18 cellular contexts compared by ENCODE assay signal in genomic region chr4:35166437-35166836, GRCh38.
"Had no signal": no experiment of that assay in that cellular context is flagged by ENCODE, and none has a peak within 500 bp of the region (broad histone marks: within the 10 kb centered on the region; RNA-seq: fewer than 3 reads in every experiment).

No MANE protein-coding gene starts in this region.

- ATAC-seq: gastrocnemius medialis; heart right ventricle; naive thymus-derived CD4-positive, alpha-beta T cell; psoas muscle; right lobe of liver; stimulated activated memory B cell treated with anti-CD40 and anti-IgM and Interleukin-4, amounts not matched to agents 10 μg/mL and 1 μg/mL and 100 μg/mL, for 72 hours; upper lobe of right lung had no signal

- H3K4me1 ChIP-seq: gastrocnemius medialis, heart right ventricle, psoas muscle, right lobe of liver, testis, tibial nerve, upper lobe of right lung, vagina had no signal

- H3K9me3 ChIP-seq: gastrocnemius medialis, heart right ventricle, neutrophil, psoas muscle, right lobe of liver, testis, tibial nerve, upper lobe of right lung, vagina had no signal

- H3K27me3 ChIP-seq: gastrocnemius medialis, heart right ventricle, neutrophil, right lobe of liver, testis, tibial nerve, upper lobe of right lung, vagina had no signal

- H3K36me3 ChIP-seq: gastrocnemius medialis, heart right ventricle, neutrophil, right lobe of liver, tibial nerve, upper lobe of right lung, vagina had no signal

- DNase-seq: dermis blood vessel endothelial cell; erythroblast; gastrocnemius medialis; heart right ventricle; hypothalamus; kidney glomerular epithelial cell; naive thymus-derived CD4-positive, alpha-beta T cell; nephron progenitor cell; psoas muscle; retina; right lobe of liver; stimulated activated CD4-positive, alpha-beta T cell treated with anti-CD3 and anti-CD28 coated beads, Interleukin-4, amount 100 ng/mL, for 24 hours; testis; upper lobe of right lung had no signal

- H3K4me3 ChIP-seq: gastrocnemius medialis, heart right ventricle, psoas muscle, right lobe of liver, testis, tibial nerve, upper lobe of right lung, vagina had no signal

- H3K27ac ChIP-seq: gastrocnemius medialis, heart right ventricle, neutrophil, psoas muscle, right lobe of liver, testis, tibial nerve, upper lobe of right lung, vagina had no signal
